ENCODE assay signal across 8 cellular contexts in genomic region chr6:63307581-63308246, GRCh38. TPM values are rescaled to one million over a fixed set of nuclear protein-coding genes. Genes with fewer than 3 reads are reported as not detected.
DNase-seq lines count a peak whose midpoint lies in the region; ATAC-seq and TF ChIP-seq lines count a peak whose summit lies in the region.

No MANE protein-coding gene starts in this region.

- no peak overlapping the region for H3K9ac ChIP-seq in parathyroid adenoma

- no peaks in the 10 kb centered on the region for H3K27me3 ChIP-seq in parathyroid adenoma (ENCODE audit: control insufficient read depth, insufficient read depth, low read length)
- no peaks in the 10 kb centered on the region for H3K27me3 ChIP-seq in spleen (replicated peaks in 1 of 7)

- H3K27ac ChIP-seq in parathyroid adenoma (no peak overlapping the region), spleen (no peak overlapping the region)

- H3K9me3 ChIP-seq in parathyroid adenoma (ENCODE audit: control insufficient read depth, low read length) = no peaks in the 10 kb centered on the region
- no peaks in the 10 kb centered on the region for H3K9me3 ChIP-seq in spleen

- H3K4me3 ChIP-seq in parathyroid adenoma (ENCODE audit: low read depth, low read length) = no peak overlapping the region
- H3K4me3 ChIP-seq in spleen = no peak overlapping the region

- intact Hi-C loops in spleen (cut with DNase I; ENCODE audit: low total_unique reads) = no loop called here

- peak; percentile 8 for TF ChIP-seq CTCF in parathyroid adenoma (IDR thresholded peaks at IDR 0.05)
- peak in 4 of 11 experiments; percentile 18 to 35 (median 23) for TF ChIP-seq CTCF in spleen (IDR thresholded peaks at IDR 0.05 in 8 of 11, conservative IDR thresholded peaks at IDR 0.05 in 3 of 11)

- H3K4me1 ChIP-seq in parathyroid adenoma (no peaks in the 10 kb centered on the region), spleen (no peaks in the 10 kb centered on the region)

- no peak for TF ChIP-seq POLR2A in spleen (IDR thresholded peaks at IDR 0.05)

- H3K79me2 ChIP-seq in parathyroid adenoma = no peaks in the 10 kb centered on the region

- no peak overlapping the region for H2AFZ ChIP-seq in parathyroid adenoma

- H3K36me3 ChIP-seq in parathyroid adenoma (ENCODE audit: control insufficient read depth, insufficient read depth, low read length) = no peaks in the 10 kb centered on the region
- H3K36me3 ChIP-seq in spleen = no peaks in the 10 kb centered on the region

- no peak overlapping the region for H3K4me2 ChIP-seq in parathyroid adenoma (ENCODE audit: low read length)

- ATAC-seq in HG03108 (IDR thresholded peaks at IDR 0.05; ENCODE audit: unreplicated experiment) = peak; percentile 91

- 63 to 75% (median 74%) methylated on average over 3 of the region's 3 CpGs for WGBS in spleen, 5 donors

- DNase-seq in D341Med (ENCODE audit: low spot score) = peak; percentile 66
- DNase-seq in GM19238 (ENCODE audit: insufficient read length, low spot score) = peak; percentile 3
- peak; percentile 63 for DNase-seq in NCI-H748 (lab: John Stamatoyannopoulos, UW; ENCODE audit: unreplicated experiment)
- DNase-seq in dermis blood vessel endothelial cell = peak; percentile 60
- no peak for DNase-seq in activated CD4-positive, alpha-beta T cell treated with anti-CD3 and anti-CD28 coated beads, Interleukin-2, amount 50 U/mL, for 48 hours
- DNase-seq in spleen = no peak

RNA-seq across cellular contexts. Expression of gene LGSN, which starts 12.1 kb away (rescaled TPM):
- total RNA-seq in dermis blood vessel endothelial cell (not detected in 2 replicates), spleen (under 1 TPM in 6 of 7 donors, not detected in 1; 0.13 to 0.46 (median 0.15) TPM)
- polyA plus RNA-seq in spleen = under 1 TPM; 0.09 to 0.10 (median 0.09) TPM

Comparison
In these comparisons a context has a peak if more than half of its experiments do, and no peak if none do; other contexts are left out.
1. DNase-seq: peak in D341Med (single experiment), GM19238 (single experiment), NCI-H748 (single experiment) and dermis blood vessel endothelial cell (single experiment); none in activated CD4-positive, alpha-beta T cell treated with anti-CD3 and anti-CD28 coated beads, Interleukin-2, amount 50 U/mL, for 48 hours (0 of 2) and spleen (single experiment).